11 cellular contexts compared by ENCODE assay signal in the genomic region with DNA sequence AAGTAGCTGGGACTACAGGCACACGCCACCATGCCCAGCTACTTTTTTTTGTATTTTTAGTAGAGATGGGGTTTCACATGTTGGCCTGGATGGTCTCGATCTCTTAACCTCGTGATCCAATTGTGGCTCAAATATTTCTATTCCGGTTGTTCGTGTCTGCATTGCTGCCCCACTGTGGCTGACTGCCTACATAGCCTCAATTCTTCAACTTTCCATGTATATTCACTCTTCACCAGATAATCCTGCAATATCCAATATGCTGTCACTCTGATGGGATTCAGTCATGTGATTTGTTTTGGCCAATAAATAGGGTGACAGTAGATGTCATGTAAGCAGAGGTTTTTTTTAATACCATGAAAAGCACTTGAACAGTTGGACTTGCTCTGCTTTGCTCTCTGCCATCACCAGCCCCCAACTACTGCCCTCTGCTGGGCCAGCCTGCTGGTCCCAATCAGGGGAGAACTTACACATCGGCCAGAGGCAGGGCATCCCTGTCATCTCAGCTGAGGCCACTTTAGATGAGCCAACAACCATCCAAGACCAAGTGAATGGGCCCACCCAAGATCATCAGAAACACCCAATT. TPM values are rescaled to one million over a fixed set of nuclear protein-coding genes. Genes with fewer than 3 reads are reported as not detected.
DNase-seq lines count a peak whose midpoint lies in the region; ATAC-seq and TF ChIP-seq lines count a peak whose summit lies in the region.
"Had no signal": no experiment of that assay in that cellular context is flagged by ENCODE, and none has a peak within 500 bp of the region (broad histone marks: within the 10 kb centered on the region; RNA-seq: fewer than 3 reads in every experiment).

No MANE protein-coding gene starts in this region.

- no peaks in the 10 kb centered on the region for H3K27me3 Mint-ChIP-seq in naive thymus-derived CD4-positive, alpha-beta T cell

- no peaks in the 10 kb centered on the region for H3K36me3 ChIP-seq in OCI-LY3 (replicated peaks; ENCODE audit: low read depth, low read length)
- peaks cover 0 to 12% (median 0%) of the 10 kb centered on the region in 3 experiments for H3K36me3 ChIP-seq in naive thymus-derived CD4-positive, alpha-beta T cell (ENCODE audit: control insufficient read depth in 2 of 3, insufficient read depth in 3 of 3, low read length in 3 of 3)

- H3K27ac Mint-ChIP-seq in naive thymus-derived CD4-positive, alpha-beta T cell, result no peak overlapping the region

- intact Hi-C loops in naive thymus-derived CD4-positive, alpha-beta T cell (cut with micrococcal nuclease), result no loop called here

- H3K27ac ChIP-seq in AG04450 (ENCODE audit: low read depth, low read length), result no peak overlapping the region
- H3K27ac ChIP-seq in OCI-LY3 (ENCODE audit: low read length), result no peak overlapping the region
- no peak overlapping the region for H3K27ac ChIP-seq in naive thymus-derived CD4-positive, alpha-beta T cell (ENCODE audit: low read depth, low read length)
- H3K27ac ChIP-seq: suprapubic skin had no signal

- H3K4me1 Mint-ChIP-seq in naive thymus-derived CD4-positive, alpha-beta T cell, result peaks cover 6 to 19% (median 10%) of the 10 kb centered on the region in 7 donors

- H3K4me3 Mint-ChIP-seq in naive thymus-derived CD4-positive, alpha-beta T cell, result no peak overlapping the region

- H3K4me2 ChIP-seq in OCI-LY3 (ENCODE audit: low read length), result no peak overlapping the region

- H4K20me1 ChIP-seq in OCI-LY3 (ENCODE audit: insufficient read depth, low read length), result no peaks in the 10 kb centered on the region

- no peaks in the 10 kb centered on the region for H3K4me1 ChIP-seq in OCI-LY3 (ENCODE audit: low read length)
- no peaks in the 10 kb centered on the region for H3K4me1 ChIP-seq in naive thymus-derived CD4-positive, alpha-beta T cell (ENCODE audit: control insufficient read depth in 2 of 2, insufficient read depth in 2 of 2, low read length in 2 of 2)
- H3K4me1 ChIP-seq: suprapubic skin had no signal

- H3K4me3 ChIP-seq in AG04450 (ENCODE audit: low read depth, low read length) (no peak overlapping the region), OCI-LY3 (ENCODE audit: low read length) (no peak overlapping the region), fibroblast of the aortic adventitia (ENCODE audit: low read depth, low read length) (no peak overlapping the region)
- no peak overlapping the region for H3K4me3 ChIP-seq in naive thymus-derived CD4-positive, alpha-beta T cell (ENCODE audit: low read length)
- H3K4me3 ChIP-seq: suprapubic skin had no signal

- H3K9me3 Mint-ChIP-seq in naive thymus-derived CD4-positive, alpha-beta T cell, result peaks cover 0 to 12% (median 4%) of the 10 kb centered on the region in 11 donors

- no peaks in the 10 kb centered on the region for H3K27me3 ChIP-seq in AG04450 (ENCODE audit: control insufficient read depth, insufficient read depth, low read length)
- no peaks in the 10 kb centered on the region for H3K27me3 ChIP-seq in OCI-LY3 (ENCODE audit: low read depth, low read length)
- no peaks in the 10 kb centered on the region for H3K27me3 ChIP-seq in naive thymus-derived CD4-positive, alpha-beta T cell (ENCODE audit: control insufficient read depth in 2 of 2, insufficient read depth in 2 of 2, low read length in 2 of 2)
- H3K27me3 ChIP-seq: suprapubic skin had no signal

- CTCF ChIA-PET in AG04450 (lab: Charles Lee), result interaction anchor here (1.2 kb wide), 1 partner anchor 13 kb away, joined by 3 read pairs; no protein-coding TSS in a partner anchor
- CTCF ChIA-PET in naive thymus-derived CD4-positive, alpha-beta T cell (lab: Charles Lee), result no interaction called here

- H2AFZ ChIP-seq in OCI-LY3 (ENCODE audit: low read depth, low read length), result no peak overlapping the region

- no peak for ATAC-seq in naive thymus-derived CD4-positive, alpha-beta T cell

- peak; percentile 37 for TF ChIP-seq CTCF in AG04450 (IDR thresholded peaks at IDR 0.05; ENCODE audit: low read depth, low read length)
- TF ChIP-seq CTCF in GM12874 (IDR thresholded peaks at IDR 0.05; ENCODE audit: insufficient read depth, low read depth, low read length), result peak; percentile 40; the same call in 1 of the 2 replicates
- TF ChIP-seq CTCF in OCI-LY3 (IDR thresholded peaks at IDR 0.05; ENCODE audit: low read depth, low read length), result peak; percentile 28
- TF ChIP-seq CTCF in fibroblast of the aortic adventitia (IDR thresholded peaks at IDR 0.05; ENCODE audit: insufficient read depth, low read length), result peak; percentile 26

- H3K36me3 Mint-ChIP-seq in naive thymus-derived CD4-positive, alpha-beta T cell, result peaks cover 13 to 69% (median 47%) of the 10 kb centered on the region in 5 donors

- POLR2A ChIA-PET in AG04450 (lab: Yijun Ruan, JAX), result no interaction called here
- POLR2A ChIA-PET in naive thymus-derived CD4-positive, alpha-beta T cell (lab: Charles Lee), result no interaction called here

- H3K79me2 ChIP-seq in OCI-LY3 (ENCODE audit: low read length), result no peaks in the 10 kb centered on the region

- no peak overlapping the region for H3K9ac ChIP-seq in OCI-LY3 (ENCODE audit: low read length)

- H3K9me3 ChIP-seq in AG04450 (ENCODE audit: control insufficient read depth, insufficient read depth, low read length) (no peaks in the 10 kb centered on the region), OCI-LY3 (ENCODE audit: insufficient read depth, low read length) (no peaks in the 10 kb centered on the region)
- H3K9me3 ChIP-seq in naive thymus-derived CD4-positive, alpha-beta T cell (ENCODE audit: control insufficient read depth in 2 of 3, low read length in 3 of 3), result no peaks in the 10 kb centered on the region
- H3K9me3 ChIP-seq: suprapubic skin had no signal

- no peak for DNase-seq in AG04450 (ENCODE audit: low read depth, low spot score)
- no peak for DNase-seq in fibroblast of the aortic adventitia (ENCODE audit: low read depth)
- DNase-seq in naive thymus-derived CD4-positive, alpha-beta T cell, result no peak
- DNase-seq in activated effector memory CD4-positive, alpha-beta T cell treated with Interleukin-2 at 50 U/mL for 16 hours, result no peak
- no peak for DNase-seq in NCI-H2029 (lab: John Stamatoyannopoulos, UW)
- DNase-seq in A172 (ENCODE audit: low spot score), result no peak
- DNase-seq: activated CD8-positive, alpha-beta memory T cell treated with anti-CD3 and anti-CD28 coated beads, Interleukin-2, amount 50 U/mL, for 4 hours; stimulated activated CD4-positive, alpha-beta T cell treated with anti-CD3 and anti-CD28 coated beads, Interleukin-12 subunit alpha, Interleukin-12 subunit beta, amount 100 ng/mL, for 4 hours had no signal

RNA-seq across cellular contexts. Expression of a gene that starts 56.7 kb away (rescaled TPM):
- polyA plus RNA-seq in AG04450 (2011; rRNA removed), result 6.0 and 7.6 TPM in 2 replicates
- 6.9 and 10.6 TPM in 2 replicates for polyA minus RNA-seq in AG04450 (2011; rRNA and poly(A)+ RNA removed)
- total RNA-seq in fibroblast of the aortic adventitia (ENCODE audit: low replicate concordance), result 12.3 and 23.4 TPM in 2 replicates
- 10 to 100 TPM; 19.6 to 51.8 (median 41.3) TPM for total RNA-seq in naive thymus-derived CD4-positive, alpha-beta T cell
- polyA plus RNA-seq in naive thymus-derived CD4-positive, alpha-beta T cell, result 10 to 100 TPM in 1 of 2 donors, 1 to 10 TPM in 1; 9.9 to 10.2 TPM
- total RNA-seq in A172 (2014; rRNA removed; shearing (Covaris generic)), result 11.9 and 15.5 TPM in 2 replicates
